Comparison of ENCODE assay signal across 23 cellular contexts in genomic region chr5:127506616-127507015, GRCh38.
"Had no signal": no experiment of that assay in that cellular context is flagged by ENCODE, and none has a peak within 500 bp of the region (broad histone marks: within the 10 kb centered on the region; RNA-seq: fewer than 3 reads in every experiment).

No MANE protein-coding gene starts in this region.

- H3K4me3 ChIP-seq: esophagus squamous epithelium, hepatocyte, mucosa of descending colon, ovary, smooth muscle cell, tibial artery, upper lobe of left lung, vagina had no signal

- H2AFZ ChIP-seq: hepatocyte had no signal

- H3K27ac Mint-ChIP-seq: dendritic cell treated with granulocyte-macrophage colony-stimulating factor and Interleukin-4, amounts not matched to agents 40 ng/mL and 50 ng/mL, for 4 days; effector memory CD8-positive, alpha-beta T cell; naive thymus-derived CD8-positive, alpha-beta T cell; progenitor cell of endocrine pancreas; stimulated activated memory B cell treated with anti-CD40 and anti-IgM and Interleukin-4, amounts not matched to agents 10 μg/mL and 1 μg/mL and 100 μg/mL, for 72 hours; stimulated activated naive CD8-positive, alpha-beta T cell treated with anti-CD3 and anti-CD28 coated beads, Interleukin-15, Interleukin-2, amounts not matched to agents 100 ng/mL and 50 ng/mL, for 24 hours had no signal

- FAIRE-seq: colon had no signal

- H3K4me1 Mint-ChIP-seq: naive thymus-derived CD8-positive, alpha-beta T cell; stimulated activated memory B cell treated with anti-CD40 and anti-IgM and Interleukin-4, amounts not matched to agents 10 μg/mL and 1 μg/mL and 100 μg/mL, for 72 hours had no signal

- H3K27me3 ChIP-seq: hepatocyte, ovary, tibial artery, upper lobe of left lung, vagina had no signal

- H3K36me3 Mint-ChIP-seq: naive thymus-derived CD8-positive, alpha-beta T cell; stimulated activated memory B cell treated with anti-CD40 and anti-IgM and Interleukin-4, amounts not matched to agents 10 μg/mL and 1 μg/mL and 100 μg/mL, for 72 hours had no signal

- H3K9me3 ChIP-seq: esophagus squamous epithelium, mucosa of descending colon, ovary, tibial artery, upper lobe of left lung, vagina had no signal

- H3K36me3 ChIP-seq: esophagus squamous epithelium, ovary, tibial artery, upper lobe of left lung, vagina had no signal

- H3K4me2 ChIP-seq: hepatocyte, smooth muscle cell had no signal

- DNase-seq: effector memory CD8-positive, alpha-beta T cell; esophagus squamous epithelium; foreskin fibroblast; head of caudate nucleus; islet precursor cell; mammary epithelial cell; mucosa of descending colon; naive thymus-derived CD8-positive, alpha-beta T cell; nucleus accumbens; ovary; right cardiac atrium; stimulated activated CD4-positive, alpha-beta T cell treated with anti-CD3 and anti-CD28 coated beads, Interleukin-2, amount 100 ng/mL, for 48 hours; tibial artery; upper lobe of left lung had no signal

- ATAC-seq: effector memory CD8-positive, alpha-beta T cell; left lobe of liver; mucosa of descending colon; naive thymus-derived CD8-positive, alpha-beta T cell; right cardiac atrium; stimulated activated memory B cell treated with anti-CD40 and anti-IgM and Interleukin-4, amounts not matched to agents 10 μg/mL and 1 μg/mL and 100 μg/mL, for 72 hours had no signal

- H3K9me3 Mint-ChIP-seq: dendritic cell treated with granulocyte-macrophage colony-stimulating factor and Interleukin-4, amounts not matched to agents 40 ng/mL and 50 ng/mL, for 4 days; effector memory CD8-positive, alpha-beta T cell; naive thymus-derived CD8-positive, alpha-beta T cell; stimulated activated memory B cell treated with anti-CD40 and anti-IgM and Interleukin-4, amounts not matched to agents 10 μg/mL and 1 μg/mL and 100 μg/mL, for 72 hours; stimulated activated naive CD8-positive, alpha-beta T cell treated with anti-CD3 and anti-CD28 coated beads, Interleukin-15, Interleukin-2, amounts not matched to agents 100 ng/mL and 50 ng/mL, for 24 hours had no signal

- H3K27ac ChIP-seq: esophagus squamous epithelium, hepatocyte, ovary, tibial artery, upper lobe of left lung, vagina had no signal

- H3K4me1 ChIP-seq: esophagus squamous epithelium, tibial artery, upper lobe of left lung, vagina had no signal

- H3K79me2 ChIP-seq: hepatocyte had no signal

- H3K4me3 Mint-ChIP-seq: dendritic cell treated with granulocyte-macrophage colony-stimulating factor and Interleukin-4, amounts not matched to agents 40 ng/mL and 50 ng/mL, for 4 days; effector memory CD8-positive, alpha-beta T cell; naive thymus-derived CD8-positive, alpha-beta T cell; stimulated activated memory B cell treated with anti-CD40 and anti-IgM and Interleukin-4, amounts not matched to agents 10 μg/mL and 1 μg/mL and 100 μg/mL, for 72 hours; stimulated activated naive CD8-positive, alpha-beta T cell treated with anti-CD3 and anti-CD28 coated beads, Interleukin-15, Interleukin-2, amounts not matched to agents 100 ng/mL and 50 ng/mL, for 24 hours had no signal
